Comparison of ENCODE assay signal across 18 cellular contexts in the genomic region with DNA sequence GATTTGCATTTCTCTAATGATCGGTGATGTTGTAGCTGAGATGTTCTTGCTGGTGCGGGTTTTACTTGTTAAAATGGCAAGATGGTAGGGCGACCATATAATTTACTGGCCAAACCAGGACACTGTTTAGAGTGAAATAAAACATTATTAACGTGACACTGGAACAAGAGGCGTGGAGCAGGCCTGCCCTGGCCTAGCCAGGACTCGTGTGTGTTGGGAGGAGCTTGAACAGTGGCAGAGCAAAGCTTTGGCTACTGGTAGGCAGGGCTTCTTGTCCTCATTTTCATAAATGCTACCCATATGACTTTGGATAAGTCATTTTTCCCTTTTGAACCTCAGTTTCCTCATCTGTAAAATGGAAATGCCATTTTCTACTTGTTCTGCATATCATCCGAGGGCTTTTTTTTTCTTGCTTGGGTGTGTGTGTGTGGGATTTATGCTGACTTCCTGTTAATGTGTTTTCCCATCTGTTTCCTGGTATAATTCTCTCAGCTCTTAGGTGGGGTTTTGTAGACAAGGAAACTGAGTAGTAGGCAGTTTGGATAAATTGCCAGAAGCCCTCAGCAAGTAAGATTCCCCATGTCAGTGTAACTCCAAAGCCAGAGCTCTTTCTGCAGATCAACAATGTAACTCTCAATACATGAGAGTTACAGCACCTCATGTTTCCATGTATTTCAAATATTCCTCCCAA.
A peak's percentile ranks its signal among the peaks of the same experiment; 100 is the strongest.
DNase-seq lines count a peak whose midpoint lies in the region; ATAC-seq, FAIRE-seq and TF ChIP-seq lines count a peak whose summit lies in the region.
"Had no signal": no experiment of that assay in that cellular context is flagged by ENCODE, and none has a peak within 500 bp of the region (broad histone marks: within the 10 kb centered on the region; RNA-seq: fewer than 3 reads in every experiment).

No MANE protein-coding gene starts in this region.

- TF ChIP-seq POLR2A in ovary (IDR thresholded peaks at IDR 0.05): no peak

- 78 to 81% (median 78%) methylated on average over 7 of the region's 7 CpGs for WGBS in ovary, 3 donors

- intact Hi-C loops in left colon (cut with DNase I, micrococcal nuclease): no loop called here
- intact Hi-C loops in mucosa of descending colon (cut with DNase I, micrococcal nuclease): no loop called here
- intact Hi-C loops in ovary (cut with DNase I): no loop called here

- H3K4me3 ChIP-seq in mucosa of descending colon (no peak overlapping the region), ovary (no peak overlapping the region)
- H3K4me3 ChIP-seq: BLaER1 had no signal

- peak; percentile 60 for FAIRE-seq in HTR-8/SVneo (lab: Jason Lieb, UNC)

- H3K36me3 ChIP-seq in mucosa of descending colon (ENCODE audit: low read depth) (no peaks in the 10 kb centered on the region), ovary (no peaks in the 10 kb centered on the region)
- H3K36me3 ChIP-seq: BLaER1 had no signal

- no peaks in the 10 kb centered on the region for H3K9me3 ChIP-seq in mucosa of descending colon
- H3K9me3 ChIP-seq in ovary: no peaks in the 10 kb centered on the region
- H3K9me3 ChIP-seq: BLaER1 had no signal

- TF ChIP-seq CTCF in mucosa of descending colon (IDR thresholded peaks at IDR 0.05) (no peak), ovary (IDR thresholded peaks at IDR 0.05) (no peak)

- H3K4me1 ChIP-seq in mucosa of descending colon (ENCODE audit: low read depth): no peaks in the 10 kb centered on the region
- H3K4me1 ChIP-seq in ovary (ENCODE audit: insufficient read depth): no peaks in the 10 kb centered on the region
- H3K4me1 ChIP-seq: BLaER1 had no signal

- H3K27me3 ChIP-seq in ovary: no peaks in the 10 kb centered on the region
- H3K27me3 ChIP-seq: BLaER1 had no signal

- DNase-seq in HTR-8/SVneo (ENCODE audit: insufficient read length, low spot score) (no peak), dermis blood vessel endothelial cell (peak; percentile 65), left colon (no peak), mucosa of descending colon (no peak), HuH-7 (ENCODE audit: low spot score) (no peak), ovary (no peak), cerebellum (ENCODE audit: low spot score) (no peak), NCI-H1930 (lab: John Stamatoyannopoulos, UW) (no peak)
- DNase-seq: 8988T; CD4-positive, alpha-beta memory T cell; DMS79 treated with DMSO at 0.1 percent for 48 hours; GF-D8; GOT3; H7; HFFc6 had no signal

- no peak overlapping the region for H3K27ac ChIP-seq in ovary
- H3K27ac ChIP-seq: BLaER1 had no signal

- peak; percentile 90 for ATAC-seq in left colon
- ATAC-seq in mucosa of descending colon: peak; percentile 82
- ATAC-seq: HCT116, HepG2 had no signal

- TF ChIP-seq EP300 in ovary (IDR thresholded peaks at IDR 0.05): no peak
